In the genomic region with DNA sequence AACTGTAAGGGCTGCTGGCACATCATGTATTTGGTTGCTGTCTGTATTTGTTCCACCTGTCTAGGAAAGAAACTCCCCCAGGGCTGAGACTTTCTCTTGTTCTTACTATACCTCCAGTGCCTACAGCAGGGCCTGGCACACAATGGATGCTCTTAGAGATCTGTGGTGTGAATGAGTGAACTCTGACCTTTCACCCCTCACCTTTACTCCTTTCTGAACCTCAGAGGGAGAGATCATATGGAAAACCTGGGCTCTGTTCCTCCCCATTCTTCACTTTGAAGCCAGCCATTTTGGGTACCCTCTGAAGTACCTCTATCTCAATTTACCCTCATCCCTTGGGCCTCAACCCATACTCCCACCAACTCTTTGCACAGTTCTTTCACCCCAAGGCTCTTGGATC, we compare ENCODE assay signal across 1 cellular context.
TF ChIP-seq lines count a peak whose summit lies in the region.

No MANE protein-coding gene starts in this region.

TF ChIP-seq in K562, 482 proteins besides CTCF, POLR2A, EP300 and RAD21:
- TF ChIP-seq TRIM28 (IDR thresholded peaks at IDR 0.05) (no peak), SIX5 (IDR thresholded peaks at IDR 0.05; ENCODE audit: borderline replicate concordance in 1 of 2, insufficient read depth in 1 of 2, low read depth in 1 of 2, low read length in 2 of 2) (no peak), SIRT6 (IDR thresholded peaks at IDR 0.05; ENCODE audit: low read depth, low read length) (no peak), NR2C2 (CRISPR knock-in tag; IDR thresholded peaks at IDR 0.05) (0 out of 2 replicates have a peak, but pooled peaks have one; percentile 60), NR2C2 (tag; IDR thresholded peaks at IDR 0.05) (peak; percentile 85), RNF2 (IDR thresholded peaks at IDR 0.05) (no peak), ZNF57 (CRISPR knock-in tag; IDR thresholded peaks at IDR 0.05) (no peak), NR2C1 (IDR thresholded peaks at IDR 0.05) (peak; percentile 91), NR2C1 (tag; IDR thresholded peaks at IDR 0.05) (peak; percentile 91), ZBED1 (IDR thresholded peaks at IDR 0.05) (no peak), TCF3 (CRISPR knock-in tag; IDR thresholded peaks at IDR 0.05) (no peak)
- TF ChIP-seq, protein P1, sequence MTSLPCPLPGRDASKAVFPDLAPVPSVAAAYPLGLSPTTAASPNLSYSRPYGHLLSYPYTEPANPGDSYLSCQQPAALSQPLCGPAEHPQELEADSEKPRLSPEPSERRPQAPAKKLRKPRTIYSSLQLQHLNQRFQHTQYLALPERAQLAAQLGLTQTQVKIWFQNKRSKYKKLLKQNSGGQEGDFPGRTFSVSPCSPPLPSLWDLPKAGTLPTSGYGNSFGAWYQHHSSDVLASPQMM (CRISPR knock-in tag; IDR thresholded peaks at IDR 0.05), result no peak
